In the genomic region with DNA sequence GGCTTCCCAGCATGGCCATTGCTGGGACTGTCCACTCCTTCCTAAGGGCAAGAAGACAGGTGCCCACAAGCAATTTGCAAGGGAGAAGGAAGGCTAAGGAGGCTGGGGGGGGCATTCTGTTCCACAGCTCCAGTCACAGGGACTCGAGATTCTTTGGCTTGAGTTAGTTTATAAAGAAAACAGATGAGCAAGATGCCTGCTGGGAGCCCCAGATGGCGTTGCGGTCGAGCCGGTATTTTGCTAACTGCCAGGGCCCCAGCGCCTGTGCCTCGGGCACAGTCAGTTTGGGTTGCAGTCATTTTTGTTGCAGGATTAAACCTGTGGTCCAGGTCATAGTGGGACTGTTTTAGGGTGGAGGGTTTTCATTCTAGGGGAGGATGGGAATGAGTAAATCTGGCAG, we compare ENCODE assay signal across 13 cellular contexts.
"Had no signal": no experiment of that assay in that cellular context is flagged by ENCODE, and none has a peak within 500 bp of the region (broad histone marks: within the 10 kb centered on the region; RNA-seq: fewer than 3 reads in every experiment).

No MANE protein-coding gene starts in this region.

- H3K4me1 Mint-ChIP-seq: naive B cell; stimulated activated memory B cell treated with anti-CD40 and anti-IgM and Interleukin-4, amounts not matched to agents 10 μg/mL and 1 μg/mL and 100 μg/mL, for 72 hours had no signal

- H3K27ac Mint-ChIP-seq: activated CD8-positive, alpha-beta T cell treated with anti-CD3 and anti-CD28 coated beads for 36 hours; activated T-helper 1 cell treated with anti-CD3 and anti-CD28 coated beads, Interleukin-12 subunit alpha, Interleukin-12 subunit beta, Interleukin-2, Interleukin-4 antibody, amounts not matched to agents 30 ng/mL and 10 ng/mL and 1 ng/mL, durations not matched to agents 14 hours and 24 hours and 36 hours; stimulated activated memory B cell treated with anti-CD40 and anti-IgM and Interleukin-4, amounts not matched to agents 10 μg/mL and 1 μg/mL and 100 μg/mL, for 72 hours; T-helper 1 cell treated with Interleukin-12 subunit alpha and Interleukin-12 subunit beta and Interleukin-4 antibody, amounts not matched to agents 30 μg/mL and 1 μg/mL, for 36 hours had no signal

- H3K36me3 Mint-ChIP-seq: naive B cell; stimulated activated memory B cell treated with anti-CD40 and anti-IgM and Interleukin-4, amounts not matched to agents 10 μg/mL and 1 μg/mL and 100 μg/mL, for 72 hours had no signal

- H3K9me3 Mint-ChIP-seq: activated CD8-positive, alpha-beta T cell treated with anti-CD3 and anti-CD28 coated beads for 36 hours; activated T-helper 1 cell treated with anti-CD3 and anti-CD28 coated beads, Interleukin-12 subunit alpha, Interleukin-12 subunit beta, Interleukin-2, Interleukin-4 antibody, amounts not matched to agents 30 ng/mL and 10 ng/mL and 1 ng/mL, durations not matched to agents 14 hours and 24 hours and 36 hours; naive B cell; stimulated activated memory B cell treated with anti-CD40 and anti-IgM and Interleukin-4, amounts not matched to agents 10 μg/mL and 1 μg/mL and 100 μg/mL, for 72 hours; T-helper 1 cell treated with Interleukin-12 subunit alpha and Interleukin-12 subunit beta and Interleukin-4 antibody, amounts not matched to agents 30 μg/mL and 1 μg/mL, for 36 hours had no signal

- H3K4me3 Mint-ChIP-seq: activated CD8-positive, alpha-beta T cell treated with anti-CD3 and anti-CD28 coated beads for 36 hours; activated T-helper 1 cell treated with anti-CD3 and anti-CD28 coated beads, Interleukin-12 subunit alpha, Interleukin-12 subunit beta, Interleukin-2, Interleukin-4 antibody, amounts not matched to agents 30 ng/mL and 10 ng/mL and 1 ng/mL, durations not matched to agents 14 hours and 24 hours and 36 hours; stimulated activated memory B cell treated with anti-CD40 and anti-IgM and Interleukin-4, amounts not matched to agents 10 μg/mL and 1 μg/mL and 100 μg/mL, for 72 hours; T-helper 1 cell treated with Interleukin-12 subunit alpha and Interleukin-12 subunit beta and Interleukin-4 antibody, amounts not matched to agents 30 μg/mL and 1 μg/mL, for 36 hours had no signal

- ATAC-seq: activated CD8-positive, alpha-beta T cell treated with anti-CD3 and anti-CD28 coated beads for 36 hours; left cardiac atrium; lower lobe of right lung; right cardiac atrium; stimulated activated memory B cell treated with anti-CD40 and anti-IgM and Interleukin-4, amounts not matched to agents 10 μg/mL and 1 μg/mL and 100 μg/mL, for 72 hours had no signal

- DNase-seq: activated CD4-positive, alpha-beta T cell treated with anti-CD3 and anti-CD28 coated beads for 4 hours; activated CD8-positive, alpha-beta memory T cell treated with anti-CD3 and anti-CD28 coated beads, Interleukin-2, amount 50 U/mL, for 4 hours; activated CD8-positive, alpha-beta T cell treated with anti-CD3 and anti-CD28 coated beads for 36 hours; activated naive CD4-positive, alpha-beta T cell; cerebellar nuclear complex; left cardiac atrium; lower lobe of right lung; naive B cell; tibial artery had no signal
